ENCODE assay signal across 1 cellular context in genomic region chr5:132283423-132284043, GRCh38.
TF ChIP-seq lines count a peak whose summit lies in the region.

No MANE protein-coding gene starts in this region.

TF ChIP-seq in endothelial cell of umbilical vein, 7 proteins besides CTCF, POLR2A, EP300 and RAD21 (continued from another document):
- no peak for TF ChIP-seq MAX (IDR thresholded peaks at IDR 0.05; ENCODE audit: insufficient read depth, insufficient read length)
- TF ChIP-seq GATA2 (IDR thresholded peaks at IDR 0.05; ENCODE audit: insufficient read depth, insufficient read length, low read depth, low read length): no peak
